Comparison of ENCODE assay signal across 8 cellular contexts in genomic region chr12:106753526-106753925, GRCh38. TPM values are rescaled to one million over a fixed set of nuclear protein-coding genes. Genes with fewer than 3 reads are reported as not detected.
DNase-seq lines count a peak whose midpoint lies in the region; ATAC-seq, FAIRE-seq and TF ChIP-seq lines count a peak whose summit lies in the region.

No MANE protein-coding gene starts in this region.

- no peak overlapping the region for H3K4me3 ChIP-seq in right atrium auricular region

- H3K4me3 Mint-ChIP-seq in stimulated activated naive CD8-positive, alpha-beta T cell treated with anti-CD3 and anti-CD28 coated beads, Interleukin-15, Interleukin-2, amounts not matched to agents 100 ng/mL and 50 ng/mL, for 24 hours: peak overlapping the region; percentile 7
- no peak overlapping the region for H3K4me3 Mint-ChIP-seq in mesothelial cell of epicardium

- H3K36me3 ChIP-seq in right atrium auricular region: no peaks in the 10 kb centered on the region

- H3K4me1 ChIP-seq in right atrium auricular region: peaks cover 0 to 15% of the 10 kb centered on the region in 2 donors

- no peaks in the 10 kb centered on the region for H3K27me3 Mint-ChIP-seq in stimulated activated naive CD8-positive, alpha-beta T cell treated with anti-CD3 and anti-CD28 coated beads, Interleukin-15, Interleukin-2, amounts not matched to agents 100 ng/mL and 50 ng/mL, for 24 hours
- H3K27me3 Mint-ChIP-seq in mesothelial cell of epicardium (ENCODE audit: low read depth): no peaks in the 10 kb centered on the region

- H3K36me3 Mint-ChIP-seq in stimulated activated naive CD8-positive, alpha-beta T cell treated with anti-CD3 and anti-CD28 coated beads, Interleukin-15, Interleukin-2, amounts not matched to agents 100 ng/mL and 50 ng/mL, for 24 hours (ENCODE audit: low read depth): no peaks in the 10 kb centered on the region
- no peaks in the 10 kb centered on the region for H3K36me3 Mint-ChIP-seq in mesothelial cell of epicardium

- peaks cover 20% of the 10 kb centered on the region for H3K4me1 Mint-ChIP-seq in stimulated activated naive CD8-positive, alpha-beta T cell treated with anti-CD3 and anti-CD28 coated beads, Interleukin-15, Interleukin-2, amounts not matched to agents 100 ng/mL and 50 ng/mL, for 24 hours (ENCODE audit: low read depth)
- H3K4me1 Mint-ChIP-seq in mesothelial cell of epicardium: no peaks in the 10 kb centered on the region

- peak; percentile 48 for DNase-seq in GM12891 (ENCODE audit: insufficient read length, low spot score)
- DNase-seq in NCI-H1436 treated with DMSO at 0.1 percent for 48 hours (lab: John Stamatoyannopoulos, UW): peak; percentile 55
- DNase-seq in activated gamma-delta T cell treated with anti-CD3 and anti-CD28 coated beads, Interleukin-2, amount 50 U/mL, for 16 hours (ENCODE audit: low read depth): peak; percentile 36
- no peak for DNase-seq in mesothelial cell of epicardium (ENCODE audit: low spot score in 2 of 2, unreplicated experiment in 2 of 2)
- no peak for DNase-seq in NCI-H1694 (lab: John Stamatoyannopoulos, UW)
- no peak for DNase-seq in right atrium auricular region (ENCODE audit: low spot score)

- FAIRE-seq in GM12891 (lab: Jason Lieb, UNC): peak; percentile 93

- no peaks in the 10 kb centered on the region for H3K27me3 ChIP-seq in right atrium auricular region

- H3K9me3 Mint-ChIP-seq in stimulated activated naive CD8-positive, alpha-beta T cell treated with anti-CD3 and anti-CD28 coated beads, Interleukin-15, Interleukin-2, amounts not matched to agents 100 ng/mL and 50 ng/mL, for 24 hours: peaks cover 5% of the 10 kb centered on the region
- H3K9me3 Mint-ChIP-seq in mesothelial cell of epicardium: peaks cover 6% of the 10 kb centered on the region

- TF ChIP-seq CTCF in mesothelial cell of epicardium (IDR thresholded peaks at IDR 0.05; ENCODE audit: unreplicated experiment): no peak
- TF ChIP-seq CTCF in right atrium auricular region (IDR thresholded peaks at IDR 0.05): no peak

- peak; percentile 99 for ATAC-seq in GM21786 (IDR thresholded peaks at IDR 0.05; ENCODE audit: unreplicated experiment)

- peak overlapping the region; percentile 66 for H3K27ac Mint-ChIP-seq in stimulated activated naive CD8-positive, alpha-beta T cell treated with anti-CD3 and anti-CD28 coated beads, Interleukin-15, Interleukin-2, amounts not matched to agents 100 ng/mL and 50 ng/mL, for 24 hours
- no peak overlapping the region for H3K27ac Mint-ChIP-seq in mesothelial cell of epicardium

- no peaks in the 10 kb centered on the region for H3K9me3 ChIP-seq in right atrium auricular region

- no peak for TF ChIP-seq POLR2A in GM12891 (IDR thresholded peaks at IDR 0.05; ENCODE audit: low read depth, low read length)

- H3K27ac ChIP-seq in right atrium auricular region: no peak overlapping the region

TF ChIP-seq in GM12891, 5 proteins besides CTCF, POLR2A, EP300 and RAD21:
- TF ChIP-seq PAX5 (IDR thresholded peaks at IDR 0.05; ENCODE audit: insufficient read depth, low read length, severe bottlenecking): peak; percentile 1
- TF ChIP-seq POU2F2 (IDR thresholded peaks at IDR 0.05; ENCODE audit: low read depth, low read length): no peak
- TF ChIP-seq SPI1 (IDR thresholded peaks at IDR 0.05; ENCODE audit: low read depth, low read length): peak; percentile 99
- TF ChIP-seq TAF1 (IDR thresholded peaks at IDR 0.05; ENCODE audit: low read depth, low read length): no peak
- TF ChIP-seq POLR2AphosphoS5 (IDR thresholded peaks at IDR 0.05; ENCODE audit: low read depth, low read length): no peak

RNA-seq across cellular contexts. Expression of gene RIC8B, which starts 21.0 kb away (rescaled TPM):
- polyA plus RNA-seq in GM12891 (2012; ENCODE audit: low read depth, missing spikeins): 3.4 TPM
- total RNA-seq in mesothelial cell of epicardium (18.3 to 22.5 TPM (median 21.2 TPM) in 3 replicates), right atrium auricular region (10 to 100 TPM; 14.9 to 19.0 TPM)

Comparison
In these comparisons a context has a peak if more than half of its experiments do, and no peak if none do; other contexts are left out.
1. DNase-seq: peak in GM12891 (single experiment), NCI-H1436 treated with DMSO at 0.1 percent for 48 hours (single experiment) and activated gamma-delta T cell treated with anti-CD3 and anti-CD28 coated beads, Interleukin-2, amount 50 U/mL, for 16 hours (single experiment); none in mesothelial cell of epicardium (0 of 2), NCI-H1694 (single experiment) and right atrium auricular region (single experiment).